Comparison of ENCODE assay signal across 9 cellular contexts in the genomic region with DNA sequence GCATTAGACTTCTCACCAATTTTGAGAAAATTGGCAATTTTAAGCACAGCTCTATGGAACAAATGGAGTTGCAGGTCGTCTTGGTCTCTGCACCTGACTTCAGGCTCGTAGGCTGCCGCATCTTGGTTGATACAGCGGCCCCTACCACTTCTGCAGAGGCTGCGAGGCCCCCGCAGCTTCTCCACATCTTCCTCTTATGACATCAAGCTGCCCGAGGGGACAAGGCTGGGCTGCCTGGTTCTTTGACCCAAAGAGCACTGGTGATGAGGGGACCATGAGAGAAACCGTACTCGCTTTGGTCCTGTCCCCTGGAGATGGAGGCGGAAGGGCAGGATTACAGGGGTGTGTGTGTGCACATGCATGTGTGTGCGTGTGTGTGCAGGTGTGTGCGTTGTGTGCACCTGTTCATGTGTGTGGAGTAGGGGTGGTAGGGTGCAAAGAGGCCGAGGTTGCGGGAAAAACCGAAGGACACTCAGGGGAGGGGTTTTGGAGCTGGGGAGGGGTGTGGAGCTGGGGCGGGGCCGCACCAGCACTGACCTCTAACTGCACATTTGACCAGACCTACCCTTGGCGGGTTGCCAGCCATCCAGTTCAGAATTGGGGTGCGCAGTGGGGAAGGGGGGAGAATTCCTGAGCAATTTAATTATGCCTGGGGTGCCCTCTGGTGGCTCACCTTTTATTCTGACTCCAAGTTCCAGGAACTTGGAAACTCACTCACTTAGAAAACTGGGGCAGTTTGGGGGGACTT.
DNase-seq lines count a peak whose midpoint lies in the region; ATAC-seq and TF ChIP-seq lines count a peak whose summit lies in the region.
"Had no signal": no experiment of that assay in that cellular context is flagged by ENCODE, and none has a peak within 500 bp of the region (broad histone marks: within the 10 kb centered on the region; RNA-seq: fewer than 3 reads in every experiment).

No MANE protein-coding gene starts in this region.

- H3K4me2 ChIP-seq in smooth muscle cell: no peak overlapping the region

- H3K4me1 ChIP-seq in RWPE2 (ENCODE audit: insufficient read depth, poor library complexity, severe bottlenecking) (no peaks in the 10 kb centered on the region), smooth muscle cell (ENCODE audit: low read depth) (no peaks in the 10 kb centered on the region)

- TF ChIP-seq CTCF in RWPE2 (IDR thresholded peaks at IDR 0.05; ENCODE audit: poor library complexity, severe bottlenecking): peak; percentile 62
- peak; percentile 61 for TF ChIP-seq CTCF in smooth muscle cell (IDR thresholded peaks at IDR 0.05; ENCODE audit: borderline replicate concordance, insufficient read depth, poor library complexity, severe bottlenecking)

- H3K36me3 ChIP-seq in RWPE2 (ENCODE audit: low read depth) (no peaks in the 10 kb centered on the region), smooth muscle cell (ENCODE audit: low read depth) (no peaks in the 10 kb centered on the region)

- no peak overlapping the region for H3K4me3 Mint-ChIP-seq in activated T-cell treated with anti-CD3 and anti-CD28 coated beads, Interleukin-2, amount 50 U/mL, for 72 hours
- H3K4me3 Mint-ChIP-seq: CD4-positive, CD25-positive, alpha-beta regulatory T cell had no signal

- peaks cover 6% of the 10 kb centered on the region for H3K4me1 Mint-ChIP-seq in activated T-cell treated with anti-CD3 and anti-CD28 coated beads, Interleukin-2, amount 50 U/mL, for 72 hours (ENCODE audit: low read depth)

- H3K9me3 Mint-ChIP-seq in activated T-cell treated with anti-CD3 and anti-CD28 coated beads, Interleukin-2, amount 50 U/mL, for 72 hours: no peaks in the 10 kb centered on the region
- H3K9me3 Mint-ChIP-seq: CD4-positive, CD25-positive, alpha-beta regulatory T cell had no signal

- H3K27ac ChIP-seq in RWPE2 (ENCODE audit: poor library complexity, severe bottlenecking): no peak overlapping the region
- no peak overlapping the region for H3K27ac ChIP-seq in smooth muscle cell (ENCODE audit: low read depth)

- H3K4me3 ChIP-seq in RWPE2 (ENCODE audit: severe bottlenecking) (no peak overlapping the region), smooth muscle cell (no peak overlapping the region)

- H3K27me3 Mint-ChIP-seq in activated T-cell treated with anti-CD3 and anti-CD28 coated beads, Interleukin-2, amount 50 U/mL, for 72 hours (ENCODE audit: low read depth): peaks cover 9% of the 10 kb centered on the region

- DNase-seq in NCI-H2196 (lab: John Stamatoyannopoulos, UW; ENCODE audit: unreplicated experiment) (peak; percentile 8), NCI-H2196 treated with DMSO at 0.1 percent for 48 hours (lab: John Stamatoyannopoulos, UW; ENCODE audit: unreplicated experiment) (no peak), RWPE2 (ENCODE audit: low spot score) (no peak), globus pallidus (ENCODE audit: low spot score) (peak; percentile 36), smooth muscle cell (lab: John Stamatoyannopoulos, UW; ENCODE audit: unreplicated experiment) (no peak), SW480 (ENCODE audit: low spot score) (no peak), GF-D8 (lab: John Stamatoyannopoulos, UW) (no peak)
- no peak for DNase-seq in activated T-cell treated with anti-CD3 and anti-CD28 coated beads, Interleukin-2, amount 50 U/mL, for 72 hours

- no peak overlapping the region for H3K27ac Mint-ChIP-seq in activated T-cell treated with anti-CD3 and anti-CD28 coated beads, Interleukin-2, amount 50 U/mL, for 72 hours
- H3K27ac Mint-ChIP-seq: CD4-positive, CD25-positive, alpha-beta regulatory T cell had no signal

- H4K20me1 ChIP-seq in smooth muscle cell (ENCODE audit: low read depth): no peaks in the 10 kb centered on the region

- H3F3A ChIP-seq in smooth muscle cell (ENCODE audit: low read depth): no peaks in the 10 kb centered on the region

- 80% methylated on average over 14 of the region's 19 CpGs for WGBS in smooth muscle cell (ENCODE audit: low lambda C conversion rate)

- H2AFZ ChIP-seq in smooth muscle cell (ENCODE audit: low read depth): no peak overlapping the region

- no peaks in the 10 kb centered on the region for H3K79me2 ChIP-seq in smooth muscle cell (ENCODE audit: low read depth)

- H3K9me3 ChIP-seq in RWPE2 (ENCODE audit: severe bottlenecking) (no peaks in the 10 kb centered on the region), smooth muscle cell (replicated peaks; ENCODE audit: low read depth) (no peaks in the 10 kb centered on the region)

- ATAC-seq in RWPE2 (ENCODE audit: low read depth): no peak
- ATAC-seq in activated T-cell treated with anti-CD3 and anti-CD28 coated beads, Interleukin-2, amount 50 U/mL, for 72 hours (replicated peaks in 1 of 2): no peak

- H3K9ac ChIP-seq in smooth muscle cell (ENCODE audit: low read depth): no peak overlapping the region

- H3K36me3 Mint-ChIP-seq in activated T-cell treated with anti-CD3 and anti-CD28 coated beads, Interleukin-2, amount 50 U/mL, for 72 hours (ENCODE audit: insufficient read depth in 2 of 2): no peaks in the 10 kb centered on the region
- H3K36me3 Mint-ChIP-seq: CD4-positive, CD25-positive, alpha-beta regulatory T cell had no signal

- H3K27me3 ChIP-seq in RWPE2 (ENCODE audit: insufficient read depth, poor library complexity, severe bottlenecking) (peaks cover 4% of the 10 kb centered on the region), smooth muscle cell (ENCODE audit: low read depth) (no peaks in the 10 kb centered on the region)

Comparison
In these comparisons a context has a peak if more than half of its experiments do, and no peak if none do; other contexts are left out.
1. DNase-seq: peak in NCI-H2196 (single experiment) and globus pallidus (single experiment); none in NCI-H2196 treated with DMSO at 0.1 percent for 48 hours (single experiment), RWPE2 (single experiment), smooth muscle cell (single experiment), SW480 (single experiment), GF-D8 (single experiment) and activated T-cell treated with anti-CD3 and anti-CD28 coated beads, Interleukin-2, amount 50 U/mL, for 72 hours (0 of 2).